ENCODE assay signal across 17 cellular contexts in genomic region chr1:3911981-3912808, GRCh38. TPM values are rescaled to one million over a fixed set of nuclear protein-coding genes. Genes with fewer than 3 reads are reported as not detected.
DNase-seq lines count a peak whose midpoint lies in the region; FAIRE-seq and TF ChIP-seq lines count a peak whose summit lies in the region.
"Had no signal": no experiment of that assay in that cellular context is flagged by ENCODE, and none has a peak within 500 bp of the region (broad histone marks: within the 10 kb centered on the region; RNA-seq: fewer than 3 reads in every experiment).

No MANE protein-coding gene starts in this region.

- DNase-seq in H1 (ENCODE audit: low read depth in 1 of 2, low spot score in 2 of 2) (no peak), neuronal stem cell (ENCODE audit: low spot score) (no peak), NCI-H82 treated with DMSO at 0.1 percent for 48 hours (lab: John Stamatoyannopoulos, UW; ENCODE audit: unreplicated experiment) (no peak), esophagus muscularis mucosa (ENCODE audit: extremely low spot score) (no peak)
- no peak for DNase-seq in activated CD4-positive, alpha-beta T cell treated with anti-CD3 and anti-CD28 coated beads for 4 hours
- DNase-seq: DMS79 treated with DMSO at 0.1 percent for 48 hours, HCEC 1CT, KBM-7, MV-4-11, NCI-H1694 treated with DMSO at 0.1 percent for 48 hours, NCI-H510A, NCI-H748 treated with DMSO at 0.1 percent for 48 hours, PC-3, RPMI8226 had no signal

- no peak overlapping the region for H3K18ac ChIP-seq in H1 (ENCODE audit: extremely low read depth, low read length)
- H3K18ac ChIP-seq in neuronal stem cell (ENCODE audit: low read length) = peak overlapping the region; percentile 82

- peaks cover 0 to 37% (median 0%) of the 10 kb centered on the region in 11 experiments; a peak in 9 of 22 replicates for H3K27me3 ChIP-seq in BLaER1 treated with 17β-estradiol and CSF1 and Interleukin-3, amounts not matched to agents 10 nM and 100 nM
- H3K27me3 ChIP-seq in OCI-LY1 (ENCODE audit: insufficient read depth, low read length) = no peaks in the 10 kb centered on the region
- H3K27me3 ChIP-seq in H1 (replicated peaks in 1 of 4; ENCODE audit: control insufficient read depth in 3 of 4, extremely low read depth in 1 of 4, insufficient read depth in 3 of 4, low read length in 3 of 4) = no peaks in the 10 kb centered on the region; a peak in 1 of 7 replicates
- peaks cover 0 to 23% (median 0%) of the 10 kb centered on the region in 3 experiments for H3K27me3 ChIP-seq in neuronal stem cell (ENCODE audit: control insufficient read depth in 3 of 3, insufficient read depth in 3 of 3, low read depth in 1 of 3, low read length in 3 of 3)
- peaks cover 0 to 52% (median 10%) of the 10 kb centered on the region in 4 donors for H3K27me3 ChIP-seq in esophagus muscularis mucosa

- H3K9me2 ChIP-seq in OCI-LY1 (ENCODE audit: low read depth, low read length) = no peaks in the 10 kb centered on the region

- no peak overlapping the region for H3K4ac ChIP-seq in H1 (replicated peaks; ENCODE audit: insufficient read length, low read depth, low read length)
- H3K4ac ChIP-seq in neuronal stem cell (ENCODE audit: low read length) = peak overlapping the region; percentile 1

- TF ChIP-seq EP300 in H1 (IDR thresholded peaks at IDR 0.05; ENCODE audit: borderline replicate concordance in 1 of 2, low read depth in 2 of 2, low read length in 2 of 2) (no peak), esophagus muscularis mucosa (IDR thresholded peaks at IDR 0.05) (no peak)

- no peak overlapping the region for H3K4me3 ChIP-seq in BLaER1 treated with 17β-estradiol and CSF1 and Interleukin-3, amounts not matched to agents 10 nM and 100 nM
- H3K4me3 ChIP-seq in OCI-LY1 (ENCODE audit: low read depth, low read length, poor library complexity, severe bottlenecking) = peak overlapping the region; percentile 64
- no peak overlapping the region for H3K4me3 ChIP-seq in H1 (ENCODE audit: extremely low read depth in 1 of 4, insufficient read depth in 2 of 4, low read depth in 3 of 4, low read length in 4 of 4)
- H3K4me3 ChIP-seq in neuronal stem cell (ENCODE audit: low read length in 2 of 2) = no peak overlapping the region
- H3K4me3 ChIP-seq in esophagus muscularis mucosa = no peak overlapping the region

- H4K20me1 ChIP-seq in BLaER1 treated with 17β-estradiol and CSF1 and Interleukin-3, amounts not matched to agents 10 nM and 100 nM = peaks cover 0 to 39% (median 0%) of the 10 kb centered on the region in 11 experiments; a peak in 5 of 22 replicates
- H4K20me1 ChIP-seq in OCI-LY1 (ENCODE audit: insufficient read depth, low read length) (no peaks in the 10 kb centered on the region), H1 (replicated peaks in 1 of 2; ENCODE audit: control insufficient read depth in 1 of 2, insufficient read depth in 2 of 2, low read length in 2 of 2) (no peaks in the 10 kb centered on the region)

- no peak overlapping the region for H2BK20ac ChIP-seq in H1 (ENCODE audit: low read length)

- H4K91ac ChIP-seq in H1 (replicated peaks; ENCODE audit: insufficient read length, low read length) (peak overlapping the region; percentile 1), neuronal stem cell (ENCODE audit: low read depth, low read length, poor library complexity) (no peak overlapping the region)

- H3K9ac ChIP-seq in BLaER1 treated with 17β-estradiol and CSF1 and Interleukin-3, amounts not matched to agents 10 nM and 100 nM = peak overlapping the region in 2 of 11 experiments; percentile 56 to 63; a peak in 2 of 22 replicates
- H3K9ac ChIP-seq in OCI-LY1 (ENCODE audit: low read length) (peak overlapping the region; percentile 73), H1 (replicated peaks in 1 of 4; ENCODE audit: extremely low read depth in 1 of 4, low read depth in 3 of 4, low read length in 3 of 4) (no peak overlapping the region), neuronal stem cell (ENCODE audit: low read depth, low read length, poor library complexity) (no peak overlapping the region)

- no peaks in the 10 kb centered on the region for H3K36me3 ChIP-seq in BLaER1 treated with 17β-estradiol and CSF1 and Interleukin-3, amounts not matched to agents 10 nM and 100 nM
- H3K36me3 ChIP-seq in OCI-LY1 (ENCODE audit: insufficient read depth, low read length) = peaks cover 11% of the 10 kb centered on the region; the same call in 1 of the 2 replicates
- H3K36me3 ChIP-seq in H1 (ENCODE audit: control insufficient read depth in 2 of 4, insufficient read depth in 4 of 4, low read length in 3 of 4) = no peaks in the 10 kb centered on the region
- no peaks in the 10 kb centered on the region for H3K36me3 ChIP-seq in neuronal stem cell (replicated peaks in 1 of 2; ENCODE audit: control insufficient read depth in 2 of 2, insufficient read depth in 2 of 2, low read length in 2 of 2)
- H3K36me3 ChIP-seq in esophagus muscularis mucosa = no peaks in the 10 kb centered on the region

- CTCF ChIA-PET in H1 (lab: Charles Lee; ENCODE audit: partially characterized antibody) = no interaction called here

- H3K56ac ChIP-seq in H1 (replicated peaks; ENCODE audit: insufficient read length, low read depth, low read length) = no peak overlapping the region

- H2BK5ac ChIP-seq in H1 (ENCODE audit: low read depth, low read length) (peak overlapping the region; percentile 52; the same call in 1 of the 2 replicates), neuronal stem cell (ENCODE audit: low read length) (peak overlapping the region; percentile 62)

- no peak overlapping the region for H3K14ac ChIP-seq in H1 (ENCODE audit: insufficient read length)
- no peak overlapping the region for H3K14ac ChIP-seq in neuronal stem cell (ENCODE audit: low read length)

- H3K27ac ChIP-seq in BLaER1 treated with 17β-estradiol and CSF1 and Interleukin-3, amounts not matched to agents 10 nM and 100 nM = no peak overlapping the region
- peak overlapping the region; percentile 97 for H3K27ac ChIP-seq in OCI-LY1 (ENCODE audit: low read depth, low read length, poor library complexity, severe bottlenecking)
- H3K27ac ChIP-seq in H1 (ENCODE audit: low read depth, low read length) = no peak overlapping the region
- H3K27ac ChIP-seq in neuronal stem cell (replicated peaks; ENCODE audit: low read length) = no peak overlapping the region
- H3K27ac ChIP-seq in esophagus muscularis mucosa (replicated peaks in 1 of 4) = no peak overlapping the region
- H3K27ac ChIP-seq: C4-2B had no signal

- no peak for TF ChIP-seq POLR2A in H1 (IDR thresholded peaks at IDR 0.05; ENCODE audit: control extremely low read depth in 1 of 2, low read depth in 2 of 2, low read length in 2 of 2)
- TF ChIP-seq POLR2A in esophagus muscularis mucosa (IDR thresholded peaks at IDR 0.05; ENCODE audit: low read depth) = no peak

- no peaks in the 10 kb centered on the region; the same call in 1 of the 2 replicates for H3K23me2 ChIP-seq in H1 (ENCODE audit: low read depth, low read length)

- H3K9me3 ChIP-seq in BLaER1 treated with 17β-estradiol and CSF1 and Interleukin-3, amounts not matched to agents 10 nM and 100 nM (replicated peaks in 1 of 11) = no peaks in the 10 kb centered on the region
- H3K9me3 ChIP-seq in OCI-LY1 (ENCODE audit: low read length) (no peaks in the 10 kb centered on the region), H1 (ENCODE audit: insufficient read depth in 2 of 2, low read depth in 1 of 2, low read length in 1 of 2) (no peaks in the 10 kb centered on the region), neuronal stem cell (replicated peaks in 1 of 2; ENCODE audit: control insufficient read depth in 2 of 2, insufficient read depth in 1 of 2, low read depth in 1 of 2, low read length in 2 of 2) (peaks cover 0 to 2% of the 10 kb centered on the region in 2 donors), esophagus muscularis mucosa (no peaks in the 10 kb centered on the region)

- no peak overlapping the region for H2BK120ac ChIP-seq in H1 (replicated peaks; ENCODE audit: low read depth, low read length)
- no peak overlapping the region for H2BK120ac ChIP-seq in neuronal stem cell (ENCODE audit: low read depth, low read length)

- peaks cover 19 to 56% (median 53%) of the 10 kb centered on the region in 10 experiments for H3K4me1 ChIP-seq in BLaER1 treated with 17β-estradiol and CSF1 and Interleukin-3, amounts not matched to agents 10 nM and 100 nM
- H3K4me1 ChIP-seq in OCI-LY1 (ENCODE audit: insufficient read depth, low read length, severe bottlenecking) (peaks cover 52% of the 10 kb centered on the region), H1 (replicated peaks in 1 of 4; ENCODE audit: control insufficient read depth in 3 of 4, insufficient read depth in 4 of 4, low read length in 3 of 4) (peaks cover 0 to 8% (median 4%) of the 10 kb centered on the region in 4 experiments; a peak in 3 of 7 replicates), neuronal stem cell (ENCODE audit: control insufficient read depth in 2 of 2, insufficient read depth in 1 of 2, low read depth in 1 of 2, low read length in 2 of 2) (peaks cover 9 to 23% of the 10 kb centered on the region in 2 donors), esophagus muscularis mucosa (peaks cover 3 to 14% (median 10%) of the 10 kb centered on the region in 4 donors)

- peak overlapping the region in 8 of 11 experiments; percentile 79 to 100 (median 92); a peak in 14 of 22 replicates for H3K4me2 ChIP-seq in BLaER1 treated with 17β-estradiol and CSF1 and Interleukin-3, amounts not matched to agents 10 nM and 100 nM
- H3K4me2 ChIP-seq in OCI-LY1 (ENCODE audit: low read length) (peak overlapping the region; percentile 81), H1 (ENCODE audit: insufficient read depth in 1 of 2, low read depth in 2 of 2, low read length in 2 of 2) (no peak overlapping the region), neuronal stem cell (ENCODE audit: insufficient read depth, low read length, poor library complexity, severe bottlenecking) (no peak overlapping the region)

- POLR2A ChIA-PET in H1 (lab: Charles Lee; ENCODE audit: partially characterized antibody) = no interaction called here

- H2AFZ ChIP-seq in OCI-LY1 (ENCODE audit: low read length) (no peak overlapping the region), H1 (ENCODE audit: low read length) (no peak overlapping the region), neuronal stem cell (ENCODE audit: low read length) (no peak overlapping the region)

- peak overlapping the region; percentile 50; the same call in 1 of the 2 replicates for H2BK12ac ChIP-seq in H1 (ENCODE audit: low read depth, low read length)
- peak overlapping the region; percentile 59 for H2BK12ac ChIP-seq in neuronal stem cell (ENCODE audit: low read length)

- H3K79me2 ChIP-seq in OCI-LY1 (ENCODE audit: insufficient read depth, low read length) (no peaks in the 10 kb centered on the region), H1 (ENCODE audit: control insufficient read depth in 1 of 2, insufficient read depth in 2 of 2, low read length in 2 of 2) (no peaks in the 10 kb centered on the region)

- H4K8ac ChIP-seq in H1 (ENCODE audit: extremely low read depth, insufficient read depth, low read length) (no peak overlapping the region), neuronal stem cell (ENCODE audit: low read depth, low read length) (no peak overlapping the region)

- intact Hi-C loops in esophagus muscularis mucosa (cut with DNase I) = no loop called here

- no peak overlapping the region for H3K23ac ChIP-seq in H1 (ENCODE audit: insufficient read length)
- peak overlapping the region; percentile 57 for H3K23ac ChIP-seq in neuronal stem cell (ENCODE audit: low read depth, low read length, poor library complexity)

- no peak for TF ChIP-seq RAD21 in H1 (IDR thresholded peaks at IDR 0.05 in 1 of 2, conservative IDR thresholded peaks at IDR 0.05 in 1 of 2; ENCODE audit: low read depth in 2 of 2, low read length in 2 of 2)

- H3K79me1 ChIP-seq in H1 (ENCODE audit: low read depth, low read length) (no peaks in the 10 kb centered on the region), neuronal stem cell (ENCODE audit: low read depth, low read length) (peaks cover 3% of the 10 kb centered on the region)

- no peaks in the 10 kb centered on the region for H3F3A ChIP-seq in OCI-LY1 (ENCODE audit: insufficient read depth, low read length)

- no peak overlapping the region; the same call in 1 of the 2 replicates for H2BK15ac ChIP-seq in H1 (ENCODE audit: low read length)
- peak overlapping the region; percentile 90 for H2BK15ac ChIP-seq in neuronal stem cell (ENCODE audit: low read length)

- H2AK5ac ChIP-seq in H1 (ENCODE audit: low read depth, low read length) (no peak overlapping the region), neuronal stem cell (ENCODE audit: low read depth, low read length) (peak overlapping the region; percentile 2)

- 90% methylated on average over 36 of the region's 38 CpGs; no CpG with 5 or more reads in 1 of the 2 experiments for WGBS in H1 (ENCODE audit: extremely low coverage in 1 of 2, insufficient coverage in 1 of 2, insufficient read length in 1 of 2, insufficient replicate concordance in 2 of 2, low coverage in 1 of 2, low lambda C conversion rate in 2 of 2, missing lambda C conversion rate in 1 of 2), 2 experiments
- no CpG with 5 or more reads among the region's 38 CpGs for WGBS in neuronal stem cell (ENCODE audit: extremely low coverage in 2 of 2, insufficient read length in 2 of 2, insufficient replicate concordance in 1 of 2), 2 donors
- WGBS in esophagus muscularis mucosa = 95% methylated on average over 14 of the region's 38 CpGs

- FAIRE-seq in H1 (lab: Jason Lieb, UNC) = no peak

- TF ChIP-seq CTCF in OCI-LY1 (IDR thresholded peaks at IDR 0.05; ENCODE audit: low read length) (no peak), H1 (IDR thresholded peaks at IDR 0.05; ENCODE audit: control extremely low read depth in 1 of 3, insufficient read depth in 1 of 3, low read depth in 1 of 3, low read length in 3 of 3) (no peak), esophagus muscularis mucosa (IDR thresholded peaks at IDR 0.05) (no peak)

- no peak overlapping the region for H4K5ac ChIP-seq in H1 (ENCODE audit: insufficient read length, low read depth, low read length)

RNA-seq across cellular contexts. Expression of gene C1orf174, which starts 12.1 kb away (rescaled TPM):
- total RNA-seq in H1 (2021; fragmentation: NEBNext Ultra II Directional; extraction: Animal tissue kit (Norgen Biotek cat#: 25700)) = 28.4 and 28.5 TPM in 2 replicates
- polyA plus RNA-seq in H1 (2011; rRNA removed) = 31.1 and 32.4 TPM in 2 replicates
- 35.9 TPM for polyA plus RNA-seq in H1 (2011; cell fraction: cytosol; rRNA removed)
- polyA plus RNA-seq in H1 (2011; cell fraction: nucleus; rRNA removed) = 31.2 TPM
- 25.9 to 34.1 TPM (median 27.7 TPM) in 4 replicates for polyA plus RNA-seq in H1 (2012, experiment 1 of 2)
- 7.2 TPM for polyA plus RNA-seq in H1 (2012, experiment 2 of 2)
- polyA plus RNA-seq in H1 (2013, experiment 1 of 2) = 21.3 TPM
- 22.1 TPM for polyA plus RNA-seq in H1 (2013, experiment 2 of 2)
- 21.0 and 24.5 TPM in 2 replicates for polyA minus RNA-seq in H1 (2011; rRNA and poly(A)+ RNA removed)
- polyA minus RNA-seq in H1 (2011; cell fraction: cytosol; rRNA and poly(A)+ RNA removed) = 16.9 TPM
- 11.5 TPM for polyA minus RNA-seq in H1 (2011; cell fraction: nucleus; rRNA and poly(A)+ RNA removed)
- 30.3 TPM for polyA plus RNA-seq in neuronal stem cell (2013, experiment 1 of 2)
- 30.5 TPM for polyA plus RNA-seq in neuronal stem cell (2013, experiment 2 of 2)
- 10 to 100 TPM; 25.0 to 35.1 (median 27.6) TPM for total RNA-seq in esophagus muscularis mucosa

RNA-seq across cellular contexts. Expression of gene DFFB, which starts 54.9 kb away (rescaled TPM):
- total RNA-seq in H1 (2021; fragmentation: NEBNext Ultra II Directional; extraction: Animal tissue kit (Norgen Biotek cat#: 25700)) = 9.2 and 11.9 TPM in 2 replicates
- 6.5 and 8.6 TPM in 2 replicates for polyA plus RNA-seq in H1 (2011; rRNA removed)
- 9.6 TPM for polyA plus RNA-seq in H1 (2011; cell fraction: cytosol; rRNA removed)
- 10.0 TPM for polyA plus RNA-seq in H1 (2011; cell fraction: nucleus; rRNA removed)
- polyA plus RNA-seq in H1 (2012, experiment 1 of 2) = 6.5 to 7.8 TPM (median 6.9 TPM) in 4 replicates
- polyA plus RNA-seq in H1 (2012, experiment 2 of 2) = 6.0 TPM
- polyA plus RNA-seq in H1 (2013, experiment 1 of 2) = 8.7 TPM
- 9.0 TPM for polyA plus RNA-seq in H1 (2013, experiment 2 of 2)
- 3.8 and 4.8 TPM in 2 replicates for polyA minus RNA-seq in H1 (2011; rRNA and poly(A)+ RNA removed)
- polyA minus RNA-seq in H1 (2011; cell fraction: cytosol; rRNA and poly(A)+ RNA removed) = 4.9 TPM
- 2.1 TPM for polyA minus RNA-seq in H1 (2011; cell fraction: nucleus; rRNA and poly(A)+ RNA removed)
- 6.6 TPM for polyA plus RNA-seq in neuronal stem cell (2013, experiment 1 of 2)
- 7.4 TPM for polyA plus RNA-seq in neuronal stem cell (2013, experiment 2 of 2)
- total RNA-seq in esophagus muscularis mucosa = 10 to 100 TPM in 1 of 4 donors, 1 to 10 TPM in 3; 5.0 to 13.4 (median 5.2) TPM

RNA-seq across cellular contexts. Expression of gene CEP104, which starts 55.2 kb away (rescaled TPM):
- total RNA-seq in H1 (2021; fragmentation: NEBNext Ultra II Directional; extraction: Animal tissue kit (Norgen Biotek cat#: 25700)) = 38.0 and 43.9 TPM in 2 replicates
- polyA plus RNA-seq in H1 (2011; rRNA removed) = 8.0 and 15.5 TPM in 2 replicates
- polyA plus RNA-seq in H1 (2011; cell fraction: cytosol; rRNA removed) = 10.7 TPM
- polyA plus RNA-seq in H1 (2011; cell fraction: nucleus; rRNA removed) = 28.7 TPM
- 15.8 to 22.7 TPM (median 18.7 TPM) in 4 replicates for polyA plus RNA-seq in H1 (2012, experiment 1 of 2)
- 5.6 TPM for polyA plus RNA-seq in H1 (2012, experiment 2 of 2)
- polyA plus RNA-seq in H1 (2013, experiment 1 of 2) = 11.7 TPM
- 10.7 TPM for polyA plus RNA-seq in H1 (2013, experiment 2 of 2)
- polyA minus RNA-seq in H1 (2011; rRNA and poly(A)+ RNA removed) = 26.5 and 34.4 TPM in 2 replicates
- polyA minus RNA-seq in H1 (2011; cell fraction: cytosol; rRNA and poly(A)+ RNA removed) = 18.4 TPM
- 11.7 TPM for polyA minus RNA-seq in H1 (2011; cell fraction: nucleus; rRNA and poly(A)+ RNA removed)
- polyA plus RNA-seq in neuronal stem cell (2013, experiment 1 of 2) = 12.6 TPM
- 13.2 TPM for polyA plus RNA-seq in neuronal stem cell (2013, experiment 2 of 2)
- 10 to 100 TPM; 42.7 to 84.2 (median 69.8) TPM for total RNA-seq in esophagus muscularis mucosa

Comparison
In these comparisons a context has a peak if more than half of its experiments do, and no peak if none do; other contexts are left out.
1. H3K4me2 ChIP-seq: peak in BLaER1 treated with 17β-estradiol and CSF1 and Interleukin-3, amounts not matched to agents 10 nM and 100 nM (8 of 11) and OCI-LY1 (single experiment); none in H1 (0 of 2) and neuronal stem cell (single experiment).